3 cellular contexts compared by ENCODE assay signal in genomic region chr2:43344911-43345373, GRCh38.
A peak's percentile ranks its signal among the peaks of the same experiment; 100 is the strongest.
TF ChIP-seq lines count a peak whose summit lies in the region.

No MANE protein-coding gene starts in this region.

TF ChIP-seq in K562, 482 proteins besides CTCF, POLR2A, EP300 and RAD21 (continued from another document and continues in another):
- no peak for TF ChIP-seq ZNF639 (CRISPR knock-in tag; conservative IDR thresholded peaks at IDR 0.05 in 1 of 2, IDR thresholded peaks at IDR 0.05 in 1 of 2)
- 0 out of 2 replicates have a peak, but pooled peaks have one; percentile 27 for TF ChIP-seq ZNF592 (IDR thresholded peaks at IDR 0.05)
- no peak for TF ChIP-seq CHCHD3 (CRISPR knock-in tag; IDR thresholded peaks at IDR 0.05)
- TF ChIP-seq RBM39 (optimal IDR thresholded peaks at IDR 0.05; ENCODE audit: low read depth, low read length): no peak
- TF ChIP-seq LEF1 (IDR thresholded peaks at IDR 0.05): peak; percentile 48; the same call in 1 of the 2 replicates
- no peak for TF ChIP-seq NR1H2 (CRISPR knock-in tag; IDR thresholded peaks at IDR 0.05)
- no peak for TF ChIP-seq MYC (IDR thresholded peaks at IDR 0.05; ENCODE audit: low read depth, low read length)
- TF ChIP-seq MYC (CRISPR knock-in tag; IDR thresholded peaks at IDR 0.05; ENCODE audit: borderline replicate concordance, low read depth): 0 out of 2 replicates have a peak, but pooled peaks have one; percentile 44
- peak; percentile 57 for TF ChIP-seq CHD4 (IDR thresholded peaks at IDR 0.05; ENCODE audit: insufficient read depth, insufficient replicate concordance, low read depth, low read length, poor library complexity, severe bottlenecking)
- no peak for TF ChIP-seq THRA (IDR thresholded peaks at IDR 0.05)
- TF ChIP-seq CTBP1 (IDR thresholded peaks at IDR 0.05; ENCODE audit: borderline replicate concordance): peak; percentile 56
- TF ChIP-seq ARID1B (IDR thresholded peaks at IDR 0.05): peak; percentile 71
- TF ChIP-seq ZNF644 (tag; IDR thresholded peaks at IDR 0.05; ENCODE audit: low read depth): 0 out of 2 replicates have a peak, but pooled peaks have one; percentile 37

TF ChIP-seq in liver, 16 proteins besides CTCF, POLR2A, EP300 and RAD21 (continued from another document):
- no peak for TF ChIP-seq ZBTB33 (IDR thresholded peaks at IDR 0.05)
- TF ChIP-seq NR2F2 (IDR thresholded peaks at IDR 0.05): no peak
- no peak for TF ChIP-seq FOXA2 (IDR thresholded peaks at IDR 0.05)
- no peak for TF ChIP-seq FOXA1 (IDR thresholded peaks at IDR 0.05)
- TF ChIP-seq JUND (IDR thresholded peaks at IDR 0.05): no peak

TF ChIP-seq in WTC11, 78 proteins besides CTCF, POLR2A, EP300 and RAD21 (continued from another document):
- no peak for TF ChIP-seq FOXP4 (CRISPR knock-in tag; IDR thresholded peaks at IDR 0.05)
- TF ChIP-seq TP53 (CRISPR knock-in tag; IDR thresholded peaks at IDR 0.05): no peak
- TF ChIP-seq SOX15 (CRISPR knock-in tag; IDR thresholded peaks at IDR 0.05): no peak
- TF ChIP-seq HMGA2 (CRISPR knock-in tag; IDR thresholded peaks at IDR 0.05): no peak
- no peak for TF ChIP-seq USF2 (CRISPR knock-in tag; IDR thresholded peaks at IDR 0.05)
